ENCODE assay signal across 1 cellular context in the genomic region with DNA sequence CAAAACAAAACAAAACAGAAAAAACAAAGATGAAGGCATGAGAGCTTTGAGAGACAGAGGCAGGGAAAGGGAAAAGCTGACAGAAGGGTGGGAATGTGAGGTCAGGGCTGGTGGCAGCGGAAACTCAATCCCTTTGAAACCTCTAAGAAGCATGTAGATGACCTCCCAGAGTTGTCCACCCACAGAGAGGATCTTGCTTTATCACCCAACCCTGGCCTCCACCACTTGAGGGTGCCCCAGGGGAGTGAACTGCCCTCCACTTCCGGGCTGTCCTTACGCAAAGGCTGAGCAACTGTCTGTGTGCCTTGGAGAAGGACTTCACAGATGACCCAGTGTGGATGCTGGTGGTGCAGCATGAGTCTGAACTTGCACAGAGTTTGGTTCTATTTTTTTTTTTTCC.
TF ChIP-seq lines count a peak whose summit lies in the region.

No MANE protein-coding gene starts in this region.

TF ChIP-seq in GM12878, 131 proteins besides CTCF, POLR2A, EP300 and RAD21:
- TF ChIP-seq ZNF217 (IDR thresholded peaks at IDR 0.05): no peak
- TF ChIP-seq MEF2B (IDR thresholded peaks at IDR 0.05; ENCODE audit: partially characterized antibody, poor library complexity, severe bottlenecking): peak; percentile 21
